Comparison of ENCODE assay signal across 8 cellular contexts in the genomic region with DNA sequence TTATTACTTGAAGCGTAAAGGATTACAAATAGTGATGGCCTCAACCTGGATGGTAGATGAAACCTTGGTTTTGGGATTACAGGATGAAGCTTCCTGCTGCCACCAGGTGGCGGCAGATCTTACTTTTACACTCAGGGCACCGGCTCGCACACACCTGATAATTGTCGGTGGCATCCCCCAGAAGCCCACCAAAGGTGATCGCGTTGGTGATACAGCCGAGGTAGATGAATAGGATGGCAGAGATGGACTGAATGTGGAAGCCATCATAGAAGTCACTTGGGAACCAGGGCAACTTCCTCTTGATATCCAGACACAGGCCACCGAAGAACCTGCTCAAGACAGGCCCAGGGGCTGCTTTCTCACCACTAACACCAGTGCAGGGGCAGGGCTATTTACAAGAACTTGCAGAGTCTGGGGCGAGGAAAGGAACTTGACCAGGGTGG. TPM values are rescaled to one million over a fixed set of nuclear protein-coding genes. Genes with fewer than 3 reads are reported as not detected.
DNase-seq lines count a peak whose midpoint lies in the region; ATAC-seq and TF ChIP-seq lines count a peak whose summit lies in the region.

No MANE protein-coding gene starts in this region.

- peak; percentile 58 for DNase-seq in COLO829 (ENCODE audit: low spot score)
- DNase-seq in RWPE2 (ENCODE audit: low spot score): no peak
- DNase-seq in activated naive CD4-positive, alpha-beta T cell treated with Interleukin-2 at 50 U/mL for 16 hours: peak; percentile 53
- DNase-seq in head of caudate nucleus: peak in 41 of 42 donors; percentile 6 to 80 (median 44)
- DNase-seq in sigmoid colon: no peak

- intact Hi-C loops in head of caudate nucleus (cut with DNase I): no loop called here
- intact Hi-C loops in sigmoid colon (cut with DNase I): loop anchor here (2.0 to 10.0 kb wide), 2 partner anchors 85 to 145 kb away; no protein-coding TSS in a partner anchor

- CTCF ChIA-PET in HEK293 (lab: Yijun Ruan, JAX): interaction anchor here (0.6 to 6.0 kb wide), 41 partner anchors 9 to 474 kb away, joined by 3 to 54 read pairs (median 4); a partner anchor contains a TSS

- WGBS in sigmoid colon, 2 donors: 22 to 33% methylated on average over 10 of the region's 10 CpGs

- H3K36me3 ChIP-seq in HEK293 (ENCODE audit: control insufficient read depth in 2 of 2, insufficient read depth in 1 of 2, low read length in 2 of 2) (no peaks in the 10 kb centered on the region), RWPE2 (ENCODE audit: low read depth) (no peaks in the 10 kb centered on the region), sigmoid colon (no peaks in the 10 kb centered on the region)

- no peak overlapping the region for H3K27ac ChIP-seq in HEK293 (ENCODE audit: extremely low read depth, low read depth, low read length)
- H3K27ac ChIP-seq in RWPE2 (ENCODE audit: poor library complexity, severe bottlenecking): no peak overlapping the region
- no peak overlapping the region for H3K27ac ChIP-seq in sigmoid colon

- H3K4me1 ChIP-seq in HEK293 (ENCODE audit: control insufficient read depth, insufficient read depth, low read length): no peaks in the 10 kb centered on the region
- H3K4me1 ChIP-seq in RWPE2 (ENCODE audit: insufficient read depth, poor library complexity, severe bottlenecking): no peaks in the 10 kb centered on the region
- H3K4me1 ChIP-seq in sigmoid colon: no peaks in the 10 kb centered on the region

- H3K4me3 ChIP-seq in HEK293 (ENCODE audit: low read depth, low read length) (no peak overlapping the region), RWPE2 (ENCODE audit: severe bottlenecking) (no peak overlapping the region), sigmoid colon (no peak overlapping the region)

- peak; percentile 73 for ATAC-seq in RWPE2 (ENCODE audit: low read depth)
- no peak for ATAC-seq in HG03521 (IDR thresholded peaks at IDR 0.05; ENCODE audit: unreplicated experiment)
- no peak for ATAC-seq in GM21717 (IDR thresholded peaks at IDR 0.05; ENCODE audit: unreplicated experiment)

- TF ChIP-seq POLR2A in sigmoid colon (IDR thresholded peaks at IDR 0.05): no peak

- TF ChIP-seq CTCF in HEK293 (tag by site-specific recombination; IDR thresholded peaks at IDR 0.05): no peak
- peak; percentile 82 for TF ChIP-seq CTCF in RWPE2 (IDR thresholded peaks at IDR 0.05; ENCODE audit: poor library complexity, severe bottlenecking)
- TF ChIP-seq CTCF in sigmoid colon (IDR thresholded peaks at IDR 0.05): peak; percentile 45 to 70 (median 58)

- no peaks in the 10 kb centered on the region for H3K27me3 ChIP-seq in RWPE2 (ENCODE audit: insufficient read depth, poor library complexity, severe bottlenecking)
- no peaks in the 10 kb centered on the region for H3K27me3 ChIP-seq in sigmoid colon

- no peak for TF ChIP-seq EP300 in sigmoid colon (IDR thresholded peaks at IDR 0.05)

- H3K9me3 ChIP-seq in HEK293 (ENCODE audit: control insufficient read depth, insufficient read depth, low read depth, low read length): no peaks in the 10 kb centered on the region
- H3K9me3 ChIP-seq in RWPE2 (ENCODE audit: severe bottlenecking): no peaks in the 10 kb centered on the region
- no peaks in the 10 kb centered on the region for H3K9me3 ChIP-seq in sigmoid colon

- POLR2A ChIA-PET in HEK293 (lab: Yijun Ruan, JAX): no interaction called here

TF ChIP-seq in HEK293, 187 proteins besides CTCF, POLR2A, EP300 and RAD21:
- TF ChIP-seq ZNF664 (tag by site-specific recombination; IDR thresholded peaks at IDR 0.05) (no peak), ZNF530 (tag by site-specific recombination; IDR thresholded peaks at IDR 0.05; ENCODE audit: low read depth) (no peak), ZNF654 (tag by site-specific recombination; IDR thresholded peaks at IDR 0.05; ENCODE audit: low read depth) (peak; percentile 48), ZNF10 (tag by site-specific recombination; IDR thresholded peaks at IDR 0.05) (peak; percentile 84), ZNF239 (tag by site-specific recombination; IDR thresholded peaks at IDR 0.05) (no peak), HOXD13 (CRISPR knock-in tag; IDR thresholded peaks at IDR 0.05; ENCODE audit: borderline replicate concordance) (no peak)
- TF ChIP-seq, protein P1, sequence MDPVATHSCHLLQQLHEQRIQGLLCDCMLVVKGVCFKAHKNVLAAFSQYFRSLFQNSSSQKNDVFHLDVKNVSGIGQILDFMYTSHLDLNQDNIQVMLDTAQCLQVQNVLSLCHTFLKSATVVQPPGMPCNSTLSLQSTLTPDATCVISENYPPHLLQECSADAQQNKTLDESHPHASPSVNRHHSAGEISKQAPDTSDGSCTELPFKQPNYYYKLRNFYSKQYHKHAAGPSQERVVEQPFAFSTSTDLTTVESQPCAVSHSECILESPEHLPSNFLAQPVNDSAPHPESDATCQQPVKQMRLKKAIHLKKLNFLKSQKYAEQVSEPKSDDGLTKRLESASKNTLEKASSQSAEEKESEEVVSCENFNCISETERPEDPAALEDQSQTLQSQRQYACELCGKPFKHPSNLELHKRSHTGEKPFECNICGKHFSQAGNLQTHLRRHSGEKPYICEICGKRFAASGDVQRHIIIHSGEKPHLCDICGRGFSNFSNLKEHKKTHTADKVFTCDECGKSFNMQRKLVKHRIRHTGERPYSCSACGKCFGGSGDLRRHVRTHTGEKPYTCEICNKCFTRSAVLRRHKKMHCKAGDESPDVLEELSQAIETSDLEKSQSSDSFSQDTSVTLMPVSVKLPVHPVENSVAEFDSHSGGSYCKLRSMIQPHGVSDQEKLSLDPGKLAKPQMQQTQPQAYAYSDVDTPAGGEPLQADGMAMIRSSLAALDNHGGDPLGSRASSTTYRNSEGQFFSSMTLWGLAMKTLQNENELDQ (tag by site-specific recombination; IDR thresholded peaks at IDR 0.05; ENCODE audit: low read depth): no peak

RNA-seq across cellular contexts. Expression of a gene that starts 51.8 kb away (rescaled TPM):
- 10 to 100 TPM; 12.7 to 26.2 (median 19.7) TPM for total RNA-seq in sigmoid colon
- 10 to 100 TPM; 31.2 to 59.4 (median 34.2) TPM for polyA plus RNA-seq in sigmoid colon

Comparison
In these comparisons a context has a peak if more than half of its experiments do, and no peak if none do; other contexts are left out.
1. DNase-seq: peak in COLO829 (single experiment), activated naive CD4-positive, alpha-beta T cell treated with Interleukin-2 at 50 U/mL for 16 hours (single experiment) and head of caudate nucleus (41 of 42); none in RWPE2 (single experiment) and sigmoid colon (single experiment).